14 cellular contexts compared by ENCODE assay signal in genomic region chr13:97366172-97366688, GRCh38.
DNase-seq lines count a peak whose midpoint lies in the region; ATAC-seq, FAIRE-seq and TF ChIP-seq lines count a peak whose summit lies in the region.
"Had no signal": no experiment of that assay in that cellular context is flagged by ENCODE, and none has a peak within 500 bp of the region (broad histone marks: within the 10 kb centered on the region; RNA-seq: fewer than 3 reads in every experiment).

No MANE protein-coding gene starts in this region.

- H3K18ac ChIP-seq in neuronal stem cell (ENCODE audit: low read length): no peak overlapping the region

- H4K8ac ChIP-seq in neuronal stem cell (ENCODE audit: low read depth, low read length): no peak overlapping the region

- in situ Hi-C loops in ACHN (cut with HindIII; ENCODE audit: low pct_ligation_motif_present, low pct_unique_long_range_greater_than_20kb, low sequenced_read_pairs): loop anchor here (25.0 kb wide), 2 partner anchors 154 to 254 kb away; partner anchors contain the start of gene MBNL2

- POLR2A ChIA-PET in T-cell (lab: Charles Lee): no interaction called here

- H3K4me1 Mint-ChIP-seq in activated CD4-positive, alpha-beta T cell treated with anti-CD3 and anti-CD28 coated beads, Interleukin-2, amount 10 ng/mL, durations not matched to agents 24 days and 14 days: peaks cover 12% of the 10 kb centered on the region
- peaks cover 21 to 26% (median 24%) of the 10 kb centered on the region in 3 donors for H3K4me1 Mint-ChIP-seq in T-cell

- no peaks in the 10 kb centered on the region for H3K79me1 ChIP-seq in neuronal stem cell (ENCODE audit: low read depth, low read length)

- H3K36me3 ChIP-seq in SJSA1 (peaks cover 26% of the 10 kb centered on the region), neuronal stem cell (replicated peaks in 1 of 2; ENCODE audit: control insufficient read depth in 2 of 2, insufficient read depth in 2 of 2, low read length in 2 of 2) (peaks cover 2 to 4% of the 10 kb centered on the region in 2 donors)

- H3K4ac ChIP-seq in neuronal stem cell (ENCODE audit: low read length): no peak overlapping the region

- H2BK15ac ChIP-seq in neuronal stem cell (ENCODE audit: low read length): no peak overlapping the region

- no peaks in the 10 kb centered on the region for H3K9me3 Mint-ChIP-seq in activated CD4-positive, alpha-beta T cell treated with anti-CD3 and anti-CD28 coated beads, Interleukin-2, amount 10 ng/mL, durations not matched to agents 24 days and 14 days
- H3K9me3 Mint-ChIP-seq in T-cell: no peaks in the 10 kb centered on the region
- H3K9me3 Mint-ChIP-seq: effector memory CD8-positive, alpha-beta T cell had no signal

- WGBS in neuronal stem cell (ENCODE audit: extremely low coverage in 2 of 2, insufficient read length in 2 of 2, insufficient replicate concordance in 1 of 2), 2 donors: no CpG with 5 or more reads among the region's 5 CpGs

- H2AFZ ChIP-seq in neuronal stem cell (ENCODE audit: low read length): no peak overlapping the region
- H2AFZ ChIP-seq: parathyroid adenoma had no signal

- no peak overlapping the region for H4K91ac ChIP-seq in neuronal stem cell (ENCODE audit: low read depth, low read length, poor library complexity)

- H2AK5ac ChIP-seq in neuronal stem cell (ENCODE audit: low read depth, low read length): no peak overlapping the region

- H3K27ac ChIP-seq in SJSA1 (peak overlapping the region; percentile 75; the same call in 1 of the 2 replicates), neuronal stem cell (replicated peaks; ENCODE audit: low read length) (no peak overlapping the region)
- H3K27ac ChIP-seq: parathyroid adenoma, SK-N-MC had no signal

- DNase-seq in ACHN: peak; percentile 10
- DNase-seq in H54 (ENCODE audit: insufficient read length, low spot score): no peak
- no peak for DNase-seq in SJSA1 (ENCODE audit: low read depth in 1 of 2, low spot score in 2 of 2)
- peak; percentile 22 for DNase-seq in fibroblast of mammary gland (ENCODE audit: low read depth)
- no peak for DNase-seq in NCI-H1436 treated with DMSO at 0.1 percent for 48 hours (lab: John Stamatoyannopoulos, UW)
- DNase-seq in activated CD4-positive, alpha-beta T cell treated with anti-CD3 and anti-CD28 coated beads, Interleukin-2, amount 10 ng/mL, durations not matched to agents 24 days and 14 days: no peak
- no peak for DNase-seq in neuronal stem cell (ENCODE audit: low spot score)
- DNase-seq in T-cell: no peak
- DNase-seq: effector memory CD8-positive, alpha-beta T cell; NCI-H1930; NCI-H82 had no signal

- CTCF ChIA-PET in T-cell (lab: Charles Lee): interaction anchor here (0.5 to 2.3 kb wide), 3 partner anchors 9 to 350 kb away, joined by 3 to 8 read pairs (median 3); no protein-coding TSS in a partner anchor

- no peak overlapping the region for H3K9ac ChIP-seq in neuronal stem cell (ENCODE audit: low read depth, low read length, poor library complexity)
- H3K9ac ChIP-seq: parathyroid adenoma had no signal

- no peak overlapping the region for H3K4me2 ChIP-seq in neuronal stem cell (ENCODE audit: insufficient read depth, low read length, poor library complexity, severe bottlenecking)

- H3K36me3 Mint-ChIP-seq in activated CD4-positive, alpha-beta T cell treated with anti-CD3 and anti-CD28 coated beads, Interleukin-2, amount 10 ng/mL, durations not matched to agents 24 days and 14 days (ENCODE audit: low read depth): peaks cover 2% of the 10 kb centered on the region
- peaks cover 47% of the 10 kb centered on the region for H3K36me3 Mint-ChIP-seq in T-cell

- H3K23ac ChIP-seq in neuronal stem cell (ENCODE audit: low read depth, low read length, poor library complexity): no peak overlapping the region

- H3K4me1 ChIP-seq in SJSA1 (replicated peaks) (peaks cover 29% of the 10 kb centered on the region), neuronal stem cell (ENCODE audit: control insufficient read depth in 2 of 2, insufficient read depth in 1 of 2, low read depth in 1 of 2, low read length in 2 of 2) (peaks cover 10% of the 10 kb centered on the region in 2 donors)
- H3K4me1 ChIP-seq: parathyroid adenoma had no signal

- no peak overlapping the region for H3K4me3 Mint-ChIP-seq in activated CD4-positive, alpha-beta T cell treated with anti-CD3 and anti-CD28 coated beads, Interleukin-2, amount 10 ng/mL, durations not matched to agents 24 days and 14 days
- H3K4me3 Mint-ChIP-seq in T-cell: no peak overlapping the region
- H3K4me3 Mint-ChIP-seq: effector memory CD8-positive, alpha-beta T cell had no signal

- H3K27me3 Mint-ChIP-seq in activated CD4-positive, alpha-beta T cell treated with anti-CD3 and anti-CD28 coated beads, Interleukin-2, amount 10 ng/mL, durations not matched to agents 24 days and 14 days: no peaks in the 10 kb centered on the region
- no peaks in the 10 kb centered on the region for H3K27me3 Mint-ChIP-seq in T-cell
- H3K27me3 Mint-ChIP-seq: effector memory CD8-positive, alpha-beta T cell had no signal

- H3K4me3 ChIP-seq in SJSA1 (no peak overlapping the region), fibroblast of mammary gland (ENCODE audit: control insufficient read depth, low read depth, low read length) (no peak overlapping the region), neuronal stem cell (ENCODE audit: low read length in 2 of 2) (no peak overlapping the region)
- H3K4me3 ChIP-seq: K562, SK-N-MC had no signal

- H3K9me3 ChIP-seq in SJSA1 (replicated peaks) (no peaks in the 10 kb centered on the region), neuronal stem cell (replicated peaks in 1 of 2; ENCODE audit: control insufficient read depth in 2 of 2, insufficient read depth in 1 of 2, low read depth in 1 of 2, low read length in 2 of 2) (no peaks in the 10 kb centered on the region)

- H2BK12ac ChIP-seq in neuronal stem cell (ENCODE audit: low read length): no peak overlapping the region

- no peak for TF ChIP-seq POLR2A in H54 (IDR thresholded peaks at IDR 0.05; ENCODE audit: low read depth, low read length)

- no peak overlapping the region for H2BK5ac ChIP-seq in neuronal stem cell (ENCODE audit: low read length)

- H2BK120ac ChIP-seq in neuronal stem cell (ENCODE audit: low read depth, low read length): no peak overlapping the region

- H3K27me3 ChIP-seq in SJSA1 (replicated peaks) (no peaks in the 10 kb centered on the region), neuronal stem cell (ENCODE audit: control insufficient read depth in 3 of 3, insufficient read depth in 3 of 3, low read depth in 1 of 3, low read length in 3 of 3) (no peaks in the 10 kb centered on the region)

- ATAC-seq in T-cell (replicated peaks in 1 of 4): no peak
- ATAC-seq: K562 had no signal

- peak; percentile 69 for FAIRE-seq in H54 (lab: Jason Lieb, UNC)
- FAIRE-seq: K562 had no signal

- H3K27ac Mint-ChIP-seq in activated CD4-positive, alpha-beta T cell treated with anti-CD3 and anti-CD28 coated beads, Interleukin-2, amount 10 ng/mL, durations not matched to agents 24 days and 14 days: no peak overlapping the region
- H3K27ac Mint-ChIP-seq in T-cell: no peak overlapping the region

- no peak overlapping the region for H3K14ac ChIP-seq in neuronal stem cell (ENCODE audit: low read length)

- peak; percentile 19 for TF ChIP-seq CTCF in fibroblast of mammary gland (conservative IDR thresholded peaks at IDR 0.05; ENCODE audit: control insufficient read depth, insufficient read depth, low read depth, low read length)

- intact Hi-C loops in activated CD4-positive, alpha-beta T cell treated with anti-CD3 and anti-CD28 coated beads, Interleukin-2, amount 10 ng/mL, durations not matched to agents 24 days and 14 days (cut with micrococcal nuclease): no loop called here

Comparison
In these comparisons a context has a peak if more than half of its experiments do, and no peak if none do; other contexts are left out.
1. DNase-seq: peak in ACHN (single experiment) and fibroblast of mammary gland (single experiment); none in H54 (single experiment), SJSA1 (0 of 2), NCI-H1436 treated with DMSO at 0.1 percent for 48 hours (single experiment), activated CD4-positive, alpha-beta T cell treated with anti-CD3 and anti-CD28 coated beads, Interleukin-2, amount 10 ng/mL, durations not matched to agents 24 days and 14 days (single experiment), neuronal stem cell (single experiment) and T-cell (0 of 34).